8 cellular contexts compared by ENCODE assay signal in the genomic region with DNA sequence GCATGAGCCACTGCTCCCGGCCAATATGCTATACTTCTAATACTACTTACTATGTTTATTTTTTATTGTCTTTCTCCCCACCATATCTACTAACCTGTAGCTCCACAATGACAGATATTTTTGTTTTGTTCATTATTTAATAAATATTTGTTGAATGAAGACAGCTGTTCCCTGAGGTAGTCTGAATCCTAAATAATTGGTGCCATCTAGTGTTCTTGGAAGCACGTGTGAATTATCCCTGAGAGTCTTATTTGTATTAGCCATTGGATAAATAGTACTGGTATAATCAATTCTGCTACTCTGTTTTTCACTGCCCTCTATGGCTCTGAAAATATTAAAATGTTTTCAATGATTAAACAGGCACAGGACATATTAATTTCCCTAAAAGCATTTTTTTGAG. TPM values are rescaled to one million over a fixed set of nuclear protein-coding genes. Genes with fewer than 3 reads are reported as not detected.
DNase-seq lines count a peak whose midpoint lies in the region; ATAC-seq and TF ChIP-seq lines count a peak whose summit lies in the region.

No MANE protein-coding gene starts in this region.

- no peak overlapping the region for H3K23ac ChIP-seq in mesenchymal stem cell (ENCODE audit: low read length in 2 of 2)

- peaks cover 12% of the 10 kb centered on the region for H3K4me1 Mint-ChIP-seq in Caco-2 (ENCODE audit: low read depth, unreplicated experiment)
- peaks cover 3% of the 10 kb centered on the region for H3K4me1 Mint-ChIP-seq in activated T-cell treated with anti-CD3 and anti-CD28 coated beads, Interleukin-2, amount 50 U/mL, for 4 hours (ENCODE audit: low read depth)

- H3K27ac ChIP-seq in mesenchymal stem cell (ENCODE audit: low read length, poor library complexity, severe bottlenecking) = no peak overlapping the region

- no peak overlapping the region for H3K4ac ChIP-seq in mesenchymal stem cell (ENCODE audit: low read depth in 1 of 2, low read length in 2 of 2)

- intact Hi-C loops in Caco-2 (cut with micrococcal nuclease; ENCODE audit: unreplicated experiment) = loop anchor here (1.0 to 10.0 kb wide), 4 partner anchors 43 to 227 kb away; no protein-coding TSS in a partner anchor

- no peaks in the 10 kb centered on the region for H3K9me3 ChIP-seq in Caco-2
- no peaks in the 10 kb centered on the region for H3K9me3 ChIP-seq in mesenchymal stem cell (ENCODE audit: control insufficient read depth, low read length)

- H3K36me3 Mint-ChIP-seq in Caco-2 (ENCODE audit: insufficient read depth, unreplicated experiment) = no peaks in the 10 kb centered on the region
- no peaks in the 10 kb centered on the region for H3K36me3 Mint-ChIP-seq in activated T-cell treated with anti-CD3 and anti-CD28 coated beads, Interleukin-2, amount 50 U/mL, for 4 hours (ENCODE audit: insufficient read depth)

- BruUV-seq in Caco-2 (replicated peaks; lab: Mats Ljungman, UMichigan) = no TSS peak

- no peak overlapping the region for H3K14ac ChIP-seq in mesenchymal stem cell (ENCODE audit: low read length in 2 of 2)

- H4K91ac ChIP-seq in mesenchymal stem cell (ENCODE audit: low read length) = no peak overlapping the region

- no peak overlapping the region for H3K4me3 Mint-ChIP-seq in Caco-2 (ENCODE audit: unreplicated experiment)
- H3K4me3 Mint-ChIP-seq in activated T-cell treated with anti-CD3 and anti-CD28 coated beads, Interleukin-2, amount 50 U/mL, for 4 hours = no peak overlapping the region

- no peak overlapping the region for H3K4me3 ChIP-seq in Caco-2 (ENCODE audit: low read depth, low read length)
- H3K4me3 ChIP-seq in mesenchymal stem cell (ENCODE audit: insufficient read depth in 1 of 2, low read depth in 1 of 2, low read length in 2 of 2) = no peak overlapping the region

- no peak overlapping the region for H2AK5ac ChIP-seq in mesenchymal stem cell (ENCODE audit: low read length, severe bottlenecking)

- WGBS in mesenchymal stem cell = 67% methylated on average over 1 of the region's 2 CpGs

- no peak overlapping the region for H2BK12ac ChIP-seq in mesenchymal stem cell (ENCODE audit: low read length in 2 of 2)

- no peak overlapping the region for H3K9ac ChIP-seq in mesenchymal stem cell (ENCODE audit: low read length)

- H3K4me1 ChIP-seq in Caco-2 (peaks cover 7% of the 10 kb centered on the region; the same call in 1 of the 2 replicates), mesenchymal stem cell (ENCODE audit: control insufficient read depth, insufficient read depth, low read depth, low read length) (no peaks in the 10 kb centered on the region)

- no peak overlapping the region for H3K27ac Mint-ChIP-seq in Caco-2 (ENCODE audit: unreplicated experiment)

- H3K36me3 ChIP-seq in Caco-2 (ENCODE audit: control insufficient read depth, insufficient read depth, low read length) (no peaks in the 10 kb centered on the region), mesenchymal stem cell (ENCODE audit: control insufficient read depth in 1 of 2, insufficient read depth in 2 of 2, low read depth in 1 of 2, low read length in 2 of 2) (no peaks in the 10 kb centered on the region)

- no peak overlapping the region for H3K4me2 ChIP-seq in mesenchymal stem cell (ENCODE audit: low read length, poor library complexity, severe bottlenecking)

- no peaks in the 10 kb centered on the region for H3K27me3 ChIP-seq in Caco-2 (replicated peaks; ENCODE audit: control insufficient read depth, insufficient read depth, low read length)
- H3K27me3 ChIP-seq in mesenchymal stem cell (ENCODE audit: control insufficient read depth in 1 of 2, insufficient read depth in 1 of 2, low read length in 2 of 2) = no peaks in the 10 kb centered on the region

- no peak for DNase-seq in Caco-2
- DNase-seq in cerebellar cortex (ENCODE audit: low spot score) = peak; percentile 25
- peak; percentile 54 for DNase-seq in mesenchymal stem cell
- DNase-seq in activated T-cell treated with anti-CD3 and anti-CD28 coated beads, Interleukin-2, amount 50 U/mL, for 4 hours = no peak

- no peak overlapping the region for H2BK5ac ChIP-seq in mesenchymal stem cell (ENCODE audit: low read depth, low read length, poor library complexity, severe bottlenecking)

- no peak overlapping the region for H2AFZ ChIP-seq in mesenchymal stem cell (ENCODE audit: low read depth, low read length)

- no peaks in the 10 kb centered on the region for H3K79me1 ChIP-seq in mesenchymal stem cell (replicated peaks; ENCODE audit: low read length, poor library complexity, severe bottlenecking)

- H3K27me3 Mint-ChIP-seq in Caco-2 (ENCODE audit: insufficient read depth, unreplicated experiment) = no peaks in the 10 kb centered on the region
- no peaks in the 10 kb centered on the region for H3K27me3 Mint-ChIP-seq in activated T-cell treated with anti-CD3 and anti-CD28 coated beads, Interleukin-2, amount 50 U/mL, for 4 hours (ENCODE audit: low read depth)

- ATAC-seq in GM21723 (IDR thresholded peaks at IDR 0.05; ENCODE audit: unreplicated experiment) (no peak), GM18873 (IDR thresholded peaks at IDR 0.05; ENCODE audit: low FRiP score, unreplicated experiment) (no peak), HG02938 (IDR thresholded peaks at IDR 0.05; ENCODE audit: unreplicated experiment) (no peak)
- ATAC-seq in activated T-cell treated with anti-CD3 and anti-CD28 coated beads, Interleukin-2, amount 50 U/mL, for 4 hours = no peak

- no peak overlapping the region for H3K18ac ChIP-seq in mesenchymal stem cell (ENCODE audit: low read depth in 1 of 2, low read length in 2 of 2)

- H2BK120ac ChIP-seq in mesenchymal stem cell (ENCODE audit: low read depth, low read length) = no peak overlapping the region

- peak; percentile 25 to 49 for TF ChIP-seq CTCF in Caco-2 (IDR thresholded peaks at IDR 0.05; ENCODE audit: insufficient read depth in 1 of 2, low read depth in 1 of 2, low read length in 1 of 2, severe bottlenecking in 1 of 2, unreplicated experiment in 1 of 2)
- peak; percentile 78 for TF ChIP-seq CTCF in LNCAP (IDR thresholded peaks at IDR 0.05)

- CTCF ChIA-PET in Caco-2 (lab: Charles Lee) = interaction anchor here (0.5 to 1.4 kb wide), 3 partner anchors 42 to 120 kb away, joined by 3 to 6 read pairs (median 3); no protein-coding TSS in a partner anchor

- POLR2A ChIA-PET in Caco-2 (lab: Charles Lee) = no interaction called here

- H3K9me3 Mint-ChIP-seq in Caco-2 (ENCODE audit: unreplicated experiment) = no peaks in the 10 kb centered on the region
- H3K9me3 Mint-ChIP-seq in activated T-cell treated with anti-CD3 and anti-CD28 coated beads, Interleukin-2, amount 50 U/mL, for 4 hours = no peaks in the 10 kb centered on the region

- no peak overlapping the region for H4K8ac ChIP-seq in mesenchymal stem cell (ENCODE audit: low read length)

- no peak overlapping the region for H2BK15ac ChIP-seq in mesenchymal stem cell (ENCODE audit: low read depth, poor library complexity, severe bottlenecking)

RNA-seq across cellular contexts. Expression of gene APPL1, which starts 5.6 kb away (rescaled TPM):
- 40.0 and 40.7 TPM in 2 replicates for total RNA-seq in Caco-2 (2022)
- polyA plus RNA-seq in mesenchymal stem cell (2013, experiment 1 of 2) = 14.7 TPM
- polyA plus RNA-seq in mesenchymal stem cell (2013, experiment 2 of 2) = 15.8 TPM
- 10 to 100 TPM; 24.2 to 29.1 (median 26.2) TPM for total RNA-seq in activated T-cell treated with anti-CD3 and anti-CD28 coated beads, Interleukin-2, amount 50 U/mL, for 4 hours

RNA-seq across cellular contexts. Expression of gene HESX1, which starts 22.1 kb away (rescaled TPM):
- 1.2 and 1.5 TPM in 2 replicates for total RNA-seq in Caco-2 (2022)
- 0.59 TPM for polyA plus RNA-seq in mesenchymal stem cell (2013, experiment 1 of 2)
- 0.34 TPM for polyA plus RNA-seq in mesenchymal stem cell (2013, experiment 2 of 2)
- not detected for total RNA-seq in activated T-cell treated with anti-CD3 and anti-CD28 coated beads, Interleukin-2, amount 50 U/mL, for 4 hours

RNA-seq across cellular contexts. Expression of gene IL17RD, which starts 56.7 kb away (rescaled TPM):
- 2.7 and 3.1 TPM in 2 replicates for total RNA-seq in Caco-2 (2022)
- polyA plus RNA-seq in mesenchymal stem cell (2013, experiment 1 of 2) = 0.65 TPM
- 0.58 TPM for polyA plus RNA-seq in mesenchymal stem cell (2013, experiment 2 of 2)
- under 1 TPM in 2 of 3 donors, not detected in 1; 0.05 to 0.11 TPM for total RNA-seq in activated T-cell treated with anti-CD3 and anti-CD28 coated beads, Interleukin-2, amount 50 U/mL, for 4 hours

Comparison
In these comparisons a context has a peak if more than half of its experiments do, and no peak if none do; other contexts are left out.
1. DNase-seq: peak in cerebellar cortex (single experiment) and mesenchymal stem cell (single experiment); none in Caco-2 (0 of 2) and activated T-cell treated with anti-CD3 and anti-CD28 coated beads, Interleukin-2, amount 50 U/mL, for 4 hours (single experiment).